ENCODE assay signal across 8 cellular contexts in the genomic region with DNA sequence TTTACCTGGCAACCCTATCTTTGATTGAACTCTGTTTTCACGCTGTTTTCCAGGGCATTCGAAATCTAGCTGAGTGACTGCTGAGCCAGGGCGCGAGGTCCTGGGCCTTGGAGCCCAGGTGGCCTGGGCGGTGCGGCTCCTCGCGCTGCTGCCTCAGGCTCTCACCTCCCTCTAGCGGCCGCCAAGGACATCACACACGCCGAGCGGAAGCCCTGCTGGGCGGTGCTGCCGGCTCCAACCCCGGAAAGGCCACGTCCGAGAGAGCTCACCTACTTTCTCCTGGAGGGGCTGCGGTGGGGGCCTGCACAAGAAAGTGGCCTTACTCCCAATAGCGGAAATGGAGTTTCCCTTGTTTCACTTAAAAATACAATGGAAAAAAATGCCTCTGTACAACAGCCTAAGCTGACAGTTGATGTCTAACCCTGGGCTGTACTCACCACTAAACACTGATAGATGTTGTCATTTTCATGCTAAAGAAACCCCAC.
DNase-seq lines count a peak whose midpoint lies in the region; ATAC-seq and TF ChIP-seq lines count a peak whose summit lies in the region.

No MANE protein-coding gene starts in this region.

- TF ChIP-seq CTCF in esophagus muscularis mucosa (IDR thresholded peaks at IDR 0.05) (peak; percentile 80 to 97 (median 87)), natural killer cell (IDR thresholded peaks at IDR 0.05) (peak; percentile 94)

- H3K4me1 ChIP-seq in esophagus muscularis mucosa = peaks cover 0 to 18% (median 6%) of the 10 kb centered on the region in 4 donors

- no peaks in the 10 kb centered on the region for H3K9me3 ChIP-seq in esophagus muscularis mucosa

- H3K4me3 Mint-ChIP-seq in natural killer cell = peak overlapping the region; percentile 32
- peak overlapping the region; percentile 48 for H3K4me3 Mint-ChIP-seq in stimulated activated memory B cell treated with anti-CD40 and anti-IgM and Interleukin-4, amounts not matched to agents 10 μg/mL and 1 μg/mL and 100 μg/mL, for 72 hours

- no peak for TF ChIP-seq EP300 in esophagus muscularis mucosa (IDR thresholded peaks at IDR 0.05)

- H3K4me1 Mint-ChIP-seq in natural killer cell = peaks cover 19 to 20% of the 10 kb centered on the region in 2 donors
- peaks cover 15% of the 10 kb centered on the region for H3K4me1 Mint-ChIP-seq in stimulated activated memory B cell treated with anti-CD40 and anti-IgM and Interleukin-4, amounts not matched to agents 10 μg/mL and 1 μg/mL and 100 μg/mL, for 72 hours

- peak; percentile 100 for ATAC-seq in GM21576 (IDR thresholded peaks at IDR 0.05; ENCODE audit: unreplicated experiment)
- ATAC-seq in natural killer cell = peak; percentile 98 to 100 (median 100)
- ATAC-seq in stimulated activated memory B cell treated with anti-CD40 and anti-IgM and Interleukin-4, amounts not matched to agents 10 μg/mL and 1 μg/mL and 100 μg/mL, for 72 hours = peak; percentile 96

- no peaks in the 10 kb centered on the region for H3K9me3 Mint-ChIP-seq in natural killer cell
- H3K9me3 Mint-ChIP-seq in stimulated activated memory B cell treated with anti-CD40 and anti-IgM and Interleukin-4, amounts not matched to agents 10 μg/mL and 1 μg/mL and 100 μg/mL, for 72 hours = no peaks in the 10 kb centered on the region

- H3K27ac Mint-ChIP-seq in natural killer cell = peak overlapping the region in 1 of 2 donors; percentile 60
- H3K27ac Mint-ChIP-seq in stimulated activated memory B cell treated with anti-CD40 and anti-IgM and Interleukin-4, amounts not matched to agents 10 μg/mL and 1 μg/mL and 100 μg/mL, for 72 hours = peak overlapping the region; percentile 66

- intact Hi-C loops in esophagus muscularis mucosa (cut with DNase I) (loop anchor here (2.0 kb wide), 1 partner anchor 91 kb away; no protein-coding TSS in a partner anchor), natural killer cell (cut with micrococcal nuclease) (no loop called here)

- H3K27me3 Mint-ChIP-seq in natural killer cell (ENCODE audit: low read depth in 2 of 2) = peaks cover 14 to 43% of the 10 kb centered on the region in 2 donors
- H3K27me3 Mint-ChIP-seq in stimulated activated memory B cell treated with anti-CD40 and anti-IgM and Interleukin-4, amounts not matched to agents 10 μg/mL and 1 μg/mL and 100 μg/mL, for 72 hours = peaks cover 29% of the 10 kb centered on the region

- no peaks in the 10 kb centered on the region for H3K36me3 Mint-ChIP-seq in natural killer cell
- no peaks in the 10 kb centered on the region for H3K36me3 Mint-ChIP-seq in stimulated activated memory B cell treated with anti-CD40 and anti-IgM and Interleukin-4, amounts not matched to agents 10 μg/mL and 1 μg/mL and 100 μg/mL, for 72 hours

- peak overlapping the region; percentile 22 to 49 (median 32) for H3K4me3 ChIP-seq in esophagus muscularis mucosa

- no peak for TF ChIP-seq POLR2A in esophagus muscularis mucosa (IDR thresholded peaks at IDR 0.05; ENCODE audit: low read depth)

- H3K27ac ChIP-seq in esophagus muscularis mucosa (replicated peaks in 1 of 4) = no peak overlapping the region

- H3K36me3 ChIP-seq in esophagus muscularis mucosa = no peaks in the 10 kb centered on the region

- 4% methylated on average over 5 of the region's 20 CpGs for WGBS in esophagus muscularis mucosa

- DNase-seq in DMS53 treated with DMSO at 0.1 percent for 48 hours (lab: John Stamatoyannopoulos, UW; ENCODE audit: unreplicated experiment) (peak; percentile 70), HuH-7.5 (ENCODE audit: low spot score) (peak; percentile 59), OCI-M2 (lab: John Stamatoyannopoulos, UW; ENCODE audit: unreplicated experiment) (peak; percentile 23), esophagus muscularis mucosa (ENCODE audit: extremely low spot score) (no peak), natural killer cell (peak; percentile 69)
- DNase-seq in activated T-cell treated with anti-CD3 and anti-CD28 coated beads, Interleukin-2, amount 50 U/mL, for 1 hour = peak; percentile 77

- no peaks in the 10 kb centered on the region for H3K27me3 ChIP-seq in esophagus muscularis mucosa
